ENCODE assay signal across 10 cellular contexts in genomic region chr14:102279688-102280348, GRCh38. TPM values are rescaled to one million over a fixed set of nuclear protein-coding genes. Genes with fewer than 3 reads are reported as not detected.
DNase-seq lines count a peak whose midpoint lies in the region; ATAC-seq and TF ChIP-seq lines count a peak whose summit lies in the region.
"Had no signal": no experiment of that assay in that cellular context is flagged by ENCODE, and none has a peak within 500 bp of the region (broad histone marks: within the 10 kb centered on the region; RNA-seq: fewer than 3 reads in every experiment).

No MANE protein-coding gene starts in this region.

- H3K27ac ChIP-seq in brain microvascular endothelial cell (peak overlapping the region; percentile 98), lower lobe of right lung (peak overlapping the region; percentile 24), ovary (no peak overlapping the region)

- H3K36me3 ChIP-seq in brain microvascular endothelial cell (replicated peaks): peaks cover 3% of the 10 kb centered on the region
- H3K36me3 ChIP-seq in lower lobe of right lung: peaks cover 8% of the 10 kb centered on the region
- no peaks in the 10 kb centered on the region for H3K36me3 ChIP-seq in ovary

- H3K9me3 ChIP-seq in lower lobe of right lung: no peaks in the 10 kb centered on the region
- no peaks in the 10 kb centered on the region for H3K9me3 ChIP-seq in ovary

- TF ChIP-seq EP300 in ovary (IDR thresholded peaks at IDR 0.05): no peak

- in situ Hi-C loops in brain microvascular endothelial cell (cut with HindIII; ENCODE audit: low pct_ligation_motif_present, low sequenced_read_pairs): no loop called here

- H3K27me3 ChIP-seq in brain microvascular endothelial cell (replicated peaks) (no peaks in the 10 kb centered on the region), lower lobe of right lung (ENCODE audit: low read depth) (no peaks in the 10 kb centered on the region), ovary (no peaks in the 10 kb centered on the region)

- 78 to 90% (median 85%) methylated on average over 8 of the region's 8 CpGs for whole genome bisulfite sequencing in ovary, 3 donors

- intact Hi-C loops in lower lobe of right lung (cut with DNase I): no loop called here
- intact Hi-C loops in ovary (cut with DNase I): no loop called here

- no peak for TF ChIP-seq POLR2A in ovary (IDR thresholded peaks at IDR 0.05)

- H3K4me3 ChIP-seq in brain microvascular endothelial cell (ENCODE audit: low read depth, low read length) (no peak overlapping the region), lower lobe of right lung (no peak overlapping the region), ovary (no peak overlapping the region)

- peak; percentile 62 to 91 for ATAC-seq in lower lobe of right lung
- no peak for ATAC-seq in GM18520 (IDR thresholded peaks at IDR 0.05; ENCODE audit: unreplicated experiment)
- no peak for ATAC-seq in HG03196 (IDR thresholded peaks at IDR 0.05; ENCODE audit: unreplicated experiment)

- peak; percentile 88 for DNase-seq in AG08395 (ENCODE audit: low spot score)
- DNase-seq in HK-2 (ENCODE audit: unreplicated experiment): peak; percentile 88
- peak; percentile 99 for DNase-seq in brain microvascular endothelial cell
- no peak for DNase-seq in lower lobe of right lung
- no peak for DNase-seq in ovary
- no peak for DNase-seq in effector CD4-positive, alpha-beta T cell
- DNase-seq: MM.1S, T-helper 2 cell had no signal

- TF ChIP-seq CTCF in brain microvascular endothelial cell (IDR thresholded peaks at IDR 0.05; ENCODE audit: low read depth, low read length, missing control alignments) (no peak), lower lobe of right lung (IDR thresholded peaks at IDR 0.05) (no peak), ovary (IDR thresholded peaks at IDR 0.05) (no peak)

- H3K4me1 ChIP-seq in lower lobe of right lung: no peaks in the 10 kb centered on the region
- H3K4me1 ChIP-seq in ovary (ENCODE audit: insufficient read depth): no peaks in the 10 kb centered on the region

RNA-seq across cellular contexts. Expression of gene MOK, which starts 25.1 kb away (rescaled TPM):
- total RNA-seq in lower lobe of right lung (15.8 TPM), ovary (10 to 100 TPM; 21.8 to 51.1 (median 24.0) TPM)
- polyA plus RNA-seq in ovary: 10 to 100 TPM; 20.0 to 23.8 TPM

RNA-seq across cellular contexts. Expression of gene ZNF839, which starts 39.7 kb away (rescaled TPM):
- total RNA-seq in lower lobe of right lung: 8.5 TPM
- total RNA-seq in ovary: 10 to 100 TPM in 6 of 7 donors, 1 to 10 TPM in 1; 9.8 to 14.9 (median 12.6) TPM
- polyA plus RNA-seq in ovary: 10 to 100 TPM in 1 of 2 donors, 1 to 10 TPM in 1; 6.4 to 11.2 TPM

Comparison
In these comparisons a context has a peak if more than half of its experiments do, and no peak if none do; other contexts are left out.
1. DNase-seq: peak in AG08395 (single experiment), HK-2 (single experiment) and brain microvascular endothelial cell (single experiment); none in lower lobe of right lung (single experiment), ovary (0 of 5) and effector CD4-positive, alpha-beta T cell (single experiment).
2. H3K27ac ChIP-seq: peak in brain microvascular endothelial cell (single experiment) and lower lobe of right lung (single experiment); none in ovary (0 of 2).
3. ATAC-seq: peak in lower lobe of right lung (2 of 2); none in GM18520 (single experiment) and HG03196 (single experiment).